ENCODE assay signal across 29 cellular contexts in genomic region chr9:70064496-70064895, GRCh38. TPM values are rescaled to one million over a fixed set of nuclear protein-coding genes. Genes with fewer than 3 reads are reported as not detected.
"Had no signal": no experiment of that assay in that cellular context is flagged by ENCODE, and none has a peak within 500 bp of the region (broad histone marks: within the 10 kb centered on the region; RNA-seq: fewer than 3 reads in every experiment).

No MANE protein-coding gene starts in this region.

- H3K79me2 ChIP-seq: hepatocyte, parathyroid adenoma had no signal

- H3K4me3 ChIP-seq: adrenal gland, ascending aorta, hepatocyte, mucosa of descending colon, psoas muscle, spleen, thyroid gland had no signal

- DNase-seq: activated B cell treated with CpG ODN at 0.5 μM for 24 hours; activated CD4-positive, alpha-beta T cell treated with anti-CD3 and anti-CD28 coated beads for 36 hours; activated CD4-positive, alpha-beta T cell treated with anti-CD3 and anti-CD28 coated beads, Interleukin-2, amount 50 U/mL, for 4 hours; activated effector memory CD4-positive, alpha-beta T cell treated with anti-CD3 and anti-CD28 coated beads, Interleukin-2, amount 50 U/mL, for 16 hours; activated naive CD4-positive, alpha-beta T cell treated with anti-CD3 and anti-CD28 coated beads for 36 hours; activated naive CD8-positive, alpha-beta T cell treated with anti-CD3 and anti-CD28 coated beads for 36 hours; activated T-cell treated with anti-CD3 and anti-CD28 coated beads, Interleukin-2, amount 50 U/mL, for 1 hour; adrenal gland; brain microvascular endothelial cell; cortex of kidney; effector memory CD8-positive, alpha-beta T cell; foreskin melanocyte; glutamatergic neuron; islet precursor cell; left ventricle myocardium superior; mucosa of descending colon; naive B cell; psoas muscle; right cardiac atrium; spleen; stimulated activated CD4-positive, alpha-beta T cell treated with anti-CD3 and anti-CD28 coated beads, Interleukin-2, amount 100 ng/mL, for 48 hours; stimulated activated naive CD4-positive, alpha-beta T cell treated with Interleukin-2 at 50 U/mL for 16 hours; T-helper 1 cell; thyroid gland had no signal

- H3K36me3 ChIP-seq: adrenal gland, ascending aorta, brain microvascular endothelial cell, spleen, thyroid gland had no signal

- H3K4me1 ChIP-seq: adrenal gland, parathyroid adenoma had no signal

- H3K27ac ChIP-seq: adrenal gland, ascending aorta, brain microvascular endothelial cell, hepatocyte, parathyroid adenoma, psoas muscle, spleen, thyroid gland had no signal

- H3K27me3 ChIP-seq: adrenal gland, ascending aorta, brain microvascular endothelial cell, hepatocyte, thyroid gland had no signal

- H2AFZ ChIP-seq: hepatocyte, parathyroid adenoma had no signal

- H3K9me3 ChIP-seq: adrenal gland, ascending aorta, mucosa of descending colon, psoas muscle, spleen, thyroid gland had no signal

- ATAC-seq: activated CD4-positive, alpha-beta T cell treated with anti-CD3 and anti-CD28 coated beads for 36 hours; effector memory CD8-positive, alpha-beta T cell; esophagus mucosa; left ventricle myocardium superior; mucosa of descending colon; psoas muscle; right cardiac atrium had no signal

- H3K4me2 ChIP-seq: hepatocyte had no signal

RNA-seq across cellular contexts. Expression of gene MAMDC2, which starts 20.8 kb away (rescaled TPM):
- total RNA-seq: activated B cell treated with CpG ODN at 0.5 μM for 24 hours; activated CD4-positive, alpha-beta T cell treated with anti-CD3 and anti-CD28 coated beads for 36 hours; activated naive CD4-positive, alpha-beta T cell treated with anti-CD3 and anti-CD28 coated beads for 36 hours; activated naive CD8-positive, alpha-beta T cell treated with anti-CD3 and anti-CD28 coated beads for 36 hours; activated T-helper 1 cell treated with anti-CD3 and anti-CD28 coated beads, Interleukin-12 subunit alpha, Interleukin-12 subunit beta, Interleukin-2, Interleukin-4 antibody, amounts not matched to agents 30 ng/mL and 10 ng/mL and 1 ng/mL, durations not matched to agents 14 hours and 24 hours and 36 hours had no signal
